In genomic region chr6:12716298-12716853, GRCh38 we compare ENCODE assay signal across 2 cellular contexts.
TF ChIP-seq lines count a peak whose summit lies in the region.

Gene PHACTR1 (plus strand): TSS chr6:12716767.

TF ChIP-seq in SK-N-SH, 30 proteins besides CTCF, POLR2A, EP300 and RAD21 (continued from another document):
- TF ChIP-seq PBX3 (IDR thresholded peaks at IDR 0.05) (no peak), RFX5 (IDR thresholded peaks at IDR 0.05; ENCODE audit: low read length) (no peak), MXI1 (IDR thresholded peaks at IDR 0.05; ENCODE audit: low read depth, low read length) (no peak), NFIC (IDR thresholded peaks at IDR 0.05; ENCODE audit: borderline replicate concordance) (no peak), FOXM1 (IDR thresholded peaks at IDR 0.05; ENCODE audit: low read depth) (no peak), IRF3 (IDR thresholded peaks at IDR 0.05; ENCODE audit: low read depth, low read length) (no peak), FOSL2 (IDR thresholded peaks at IDR 0.05; ENCODE audit: borderline replicate concordance, low read depth) (no peak), MAX (IDR thresholded peaks at IDR 0.05; ENCODE audit: low read depth) (no peak)

TF ChIP-seq in SK-N-SH treated with all-trans-retinoic acid at 6 μM for 48 hours, 23 proteins besides CTCF, POLR2A, EP300 and RAD21 (continued from another document):
- TF ChIP-seq POU6F1 (CRISPR knock-in tag; IDR thresholded peaks at IDR 0.05; ENCODE audit: borderline replicate concordance, low read depth) (no peak), ESRRG (CRISPR knock-in tag; IDR thresholded peaks at IDR 0.05) (no peak), SNAI2 (CRISPR knock-in tag; IDR thresholded peaks at IDR 0.05) (no peak), TCF4 (CRISPR knock-in tag; IDR thresholded peaks at IDR 0.05; ENCODE audit: borderline replicate concordance) (no peak), ZNF70 (CRISPR knock-in tag; IDR thresholded peaks at IDR 0.05) (no peak), ZNF8 (CRISPR knock-in tag; IDR thresholded peaks at IDR 0.05) (no peak), ZFP3 (CRISPR knock-in tag; IDR thresholded peaks at IDR 0.05) (no peak), TOX (CRISPR knock-in tag; IDR thresholded peaks at IDR 0.05; ENCODE audit: borderline replicate concordance) (no peak), ZNF565 (CRISPR knock-in tag; conservative IDR thresholded peaks at IDR 0.05; ENCODE audit: low read depth) (no peak), CSDC2 (CRISPR knock-in tag; IDR thresholded peaks at IDR 0.05) (no peak), ZC3H10 (CRISPR knock-in tag; IDR thresholded peaks at IDR 0.05) (no peak), BACH2 (CRISPR knock-in tag; IDR thresholded peaks at IDR 0.05; ENCODE audit: borderline replicate concordance) (no peak), PPARA (CRISPR knock-in tag; IDR thresholded peaks at IDR 0.05; ENCODE audit: borderline replicate concordance) (no peak), RARB (CRISPR knock-in tag; IDR thresholded peaks at IDR 0.05) (no peak)
